15 cellular contexts compared by ENCODE assay signal in the genomic region with DNA sequence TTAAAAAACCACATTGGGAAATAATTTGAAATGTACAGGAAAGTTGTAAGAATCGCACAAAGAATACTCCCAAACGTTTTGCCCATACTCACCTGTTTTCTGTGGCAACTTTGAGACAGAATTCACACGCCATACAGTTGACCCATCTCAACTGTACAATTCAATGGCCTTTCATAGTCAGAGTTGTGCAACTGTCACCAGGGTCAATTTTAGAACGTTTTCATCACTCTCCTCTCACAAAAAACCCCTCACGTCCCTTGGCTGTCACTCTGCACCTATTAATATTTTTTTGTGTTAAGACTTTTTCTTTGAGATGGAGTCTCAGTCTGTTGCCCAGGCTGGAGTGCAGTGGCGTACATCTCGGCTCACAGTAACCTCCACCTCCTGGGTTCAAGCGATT.
DNase-seq lines count a peak whose midpoint lies in the region; ATAC-seq and TF ChIP-seq lines count a peak whose summit lies in the region.
"Had no signal": no experiment of that assay in that cellular context is flagged by ENCODE, and none has a peak within 500 bp of the region (broad histone marks: within the 10 kb centered on the region; RNA-seq: fewer than 3 reads in every experiment).

No MANE protein-coding gene starts in this region.

- peaks cover 71 to 100% (median 95%) of the 10 kb centered on the region in 10 experiments for H3K4me1 ChIP-seq in BLaER1 treated with 17β-estradiol and CSF1 and Interleukin-3, amounts not matched to agents 10 nM and 100 nM
- H3K4me1 ChIP-seq: esophagus squamous epithelium, right atrium auricular region had no signal

- H3K36me3 ChIP-seq in BLaER1 treated with 17β-estradiol and CSF1 and Interleukin-3, amounts not matched to agents 10 nM and 100 nM, result no peaks in the 10 kb centered on the region
- no peaks in the 10 kb centered on the region for H3K36me3 ChIP-seq in GM06990 (ENCODE audit: control insufficient read depth, insufficient read depth, low read length)
- H3K36me3 ChIP-seq: esophagus squamous epithelium, right atrium auricular region had no signal

- no peaks in the 10 kb centered on the region for H3K9me3 ChIP-seq in BLaER1 treated with 17β-estradiol and CSF1 and Interleukin-3, amounts not matched to agents 10 nM and 100 nM (replicated peaks in 1 of 11)
- H3K9me3 ChIP-seq: esophagus squamous epithelium, right atrium auricular region had no signal

- H3K27me3 ChIP-seq in BLaER1 treated with 17β-estradiol and CSF1 and Interleukin-3, amounts not matched to agents 10 nM and 100 nM, result 0 out of 22 replicates have a peak, but pooled peaks cover 0 to 3% (median 0%) of the 10 kb centered on the region in 11 experiments
- H3K27me3 ChIP-seq in GM06990 (replicated peaks; ENCODE audit: control insufficient read depth, insufficient read depth, low read length), result no peaks in the 10 kb centered on the region
- H3K27me3 ChIP-seq: right atrium auricular region had no signal

- H3K27me3 Mint-ChIP-seq in effector memory CD8-positive, alpha-beta T cell, result peaks cover 5 to 18% of the 10 kb centered on the region in 2 donors

- no peaks in the 10 kb centered on the region for H3K36me3 Mint-ChIP-seq in effector memory CD8-positive, alpha-beta T cell (ENCODE audit: insufficient read depth)

- H3K4me1 Mint-ChIP-seq in effector memory CD8-positive, alpha-beta T cell (ENCODE audit: low read depth in 2 of 2), result peaks cover 15 to 22% of the 10 kb centered on the region in 2 donors
- H3K4me1 Mint-ChIP-seq: GM23338 had no signal

- peak overlapping the region in 10 of 11 experiments; percentile 4 to 100 (median 85); a peak in 18 of 22 replicates for H3K27ac ChIP-seq in BLaER1 treated with 17β-estradiol and CSF1 and Interleukin-3, amounts not matched to agents 10 nM and 100 nM
- H3K27ac ChIP-seq: esophagus squamous epithelium, right atrium auricular region had no signal

- H3K4me3 ChIP-seq in BLaER1 treated with 17β-estradiol and CSF1 and Interleukin-3, amounts not matched to agents 10 nM and 100 nM, result no peak overlapping the region
- no peak overlapping the region for H3K4me3 ChIP-seq in GM06990 (replicated peaks; ENCODE audit: low read depth, low read length)
- H3K4me3 ChIP-seq in NB4 (ENCODE audit: low read depth, low read length), result no peak overlapping the region
- H3K4me3 ChIP-seq: esophagus squamous epithelium, GM23338, right atrium auricular region had no signal

- no peaks in the 10 kb centered on the region for H4K20me1 ChIP-seq in BLaER1 treated with 17β-estradiol and CSF1 and Interleukin-3, amounts not matched to agents 10 nM and 100 nM

- peak overlapping the region in 8 of 11 experiments; percentile 64 to 82 (median 74); a peak in 15 of 22 replicates for H3K9ac ChIP-seq in BLaER1 treated with 17β-estradiol and CSF1 and Interleukin-3, amounts not matched to agents 10 nM and 100 nM

- TF ChIP-seq POLR2A in NB4 (IDR thresholded peaks at IDR 0.05; ENCODE audit: extremely low read depth, insufficient read length), result no peak

- H3K9me3 Mint-ChIP-seq in effector memory CD8-positive, alpha-beta T cell, result no peaks in the 10 kb centered on the region
- H3K9me3 Mint-ChIP-seq: GM23338 had no signal

- peak overlapping the region; percentile 77 to 86 for H3K27ac Mint-ChIP-seq in effector memory CD8-positive, alpha-beta T cell
- H3K27ac Mint-ChIP-seq: GM23338 had no signal

- no peak for TF ChIP-seq CTCF in GM06990 (IDR thresholded peaks at IDR 0.05; ENCODE audit: insufficient read depth, low read length, poor library complexity, severe bottlenecking)
- no peak for TF ChIP-seq CTCF in NB4 (IDR thresholded peaks at IDR 0.05; ENCODE audit: low read depth, low read length)

- intact Hi-C loops in posterior cingulate gyrus (cut with DNase I), result no loop called here

- peak overlapping the region; percentile 73 to 96 (median 89); a peak in 21 of 22 replicates for H3K4me2 ChIP-seq in BLaER1 treated with 17β-estradiol and CSF1 and Interleukin-3, amounts not matched to agents 10 nM and 100 nM
- H3K4me2 ChIP-seq: GM23338 had no signal

- peak overlapping the region; percentile 55 to 79 for H3K4me3 Mint-ChIP-seq in effector memory CD8-positive, alpha-beta T cell
- H3K4me3 Mint-ChIP-seq: GM23338 had no signal

- no peak for ATAC-seq in effector memory CD8-positive, alpha-beta T cell (replicated peaks)
- ATAC-seq: GM23338, left lobe of liver had no signal

- peak; percentile 61 for DNase-seq in GM06990 (ENCODE audit: extremely low read depth, insufficient read length)
- peak; percentile 39 for DNase-seq in NB4 (ENCODE audit: low read depth)
- DNase-seq in effector memory CD8-positive, alpha-beta T cell, result no peak
- no peak for DNase-seq in NK-92 (lab: John Stamatoyannopoulos, UW; ENCODE audit: unreplicated experiment)
- no peak for DNase-seq in posterior cingulate gyrus
- DNase-seq in NCI-H345 (lab: John Stamatoyannopoulos, UW), result no peak
- DNase-seq: amniotic stem cell; effector CD4-positive, alpha-beta T cell; esophagus squamous epithelium; stimulated activated naive CD4-positive, alpha-beta T cell treated with Interleukin-2 at 50 U/mL for 16 hours; SW 1271 had no signal

Comparison
In these comparisons a context has a peak if more than half of its experiments do, and no peak if none do; other contexts are left out.
1. DNase-seq: peak in GM06990 (single experiment) and NB4 (single experiment); none in effector memory CD8-positive, alpha-beta T cell (0 of 3), NK-92 (single experiment), posterior cingulate gyrus (0 of 10) and NCI-H345 (single experiment).